In the genomic region with DNA sequence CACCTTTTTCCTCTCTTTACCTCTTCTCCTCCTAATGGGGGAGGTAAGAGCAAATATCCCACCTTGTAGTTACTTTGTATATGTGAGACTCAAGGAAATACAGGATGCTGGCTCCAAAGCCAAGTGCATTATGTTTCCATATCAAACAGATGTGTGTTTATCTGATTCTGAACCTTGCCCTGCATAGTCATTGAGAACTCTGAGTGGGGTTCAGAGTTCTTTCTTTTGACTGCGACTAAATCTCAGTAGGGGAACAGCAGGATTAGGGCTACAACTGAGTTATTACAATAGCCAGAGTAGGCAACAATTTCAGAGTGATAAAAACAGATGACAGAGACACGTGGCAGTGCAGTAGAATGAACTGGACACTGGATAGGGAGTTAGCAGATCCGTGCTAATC, we compare ENCODE assay signal across 28 cellular contexts. TPM values are rescaled to one million over a fixed set of nuclear protein-coding genes. Genes with fewer than 3 reads are reported as not detected.
DNase-seq lines count a peak whose midpoint lies in the region; ATAC-seq, FAIRE-seq and TF ChIP-seq lines count a peak whose summit lies in the region.
"Had no signal": no experiment of that assay in that cellular context is flagged by ENCODE, and none has a peak within 500 bp of the region (broad histone marks: within the 10 kb centered on the region; RNA-seq: fewer than 3 reads in every experiment).

No MANE protein-coding gene starts in this region.

- H3K9me3 ChIP-seq in liver (ENCODE audit: control insufficient read depth in 4 of 4, low read length in 3 of 4): no peaks in the 10 kb centered on the region
- no peaks in the 10 kb centered on the region for H3K9me3 ChIP-seq in HepG2 (ENCODE audit: low read length)
- no peaks in the 10 kb centered on the region for H3K9me3 ChIP-seq in mucosa of descending colon
- no peaks in the 10 kb centered on the region for H3K9me3 ChIP-seq in small intestine (ENCODE audit: control insufficient read depth, low read depth)
- no peaks in the 10 kb centered on the region for H3K9me3 ChIP-seq in mesenchymal stem cell (ENCODE audit: control insufficient read depth, low read length)
- H3K9me3 ChIP-seq: A549; BE2C; BLaER1 treated with 17β-estradiol and CSF1 and Interleukin-3, amounts not matched to agents 10 nM and 100 nM had no signal

- no peak overlapping the region for H3K4me3 ChIP-seq in liver (ENCODE audit: low read depth in 1 of 3, low read length in 3 of 3)
- no peak overlapping the region for H3K4me3 ChIP-seq in HepG2 (replicated peaks in 1 of 3; ENCODE audit: insufficient read depth in 1 of 3, low read depth in 2 of 3, low read length in 3 of 3)
- H3K4me3 ChIP-seq in mucosa of descending colon: no peak overlapping the region
- H3K4me3 ChIP-seq in small intestine (ENCODE audit: low read depth in 1 of 2, low read length in 2 of 2): no peak overlapping the region
- no peak overlapping the region for H3K4me3 ChIP-seq in mesenchymal stem cell (ENCODE audit: insufficient read depth in 1 of 2, low read depth in 1 of 2, low read length in 2 of 2)
- H3K4me3 ChIP-seq: A549; BLaER1 treated with 17β-estradiol and CSF1 and Interleukin-3, amounts not matched to agents 10 nM and 100 nM; GM23338 had no signal

- no peaks in the 10 kb centered on the region for H3K27me3 ChIP-seq in liver (ENCODE audit: control insufficient read depth in 4 of 4, insufficient read depth in 4 of 4, low read length in 3 of 4)
- H3K27me3 ChIP-seq in HepG2 (ENCODE audit: control insufficient read depth in 1 of 2, insufficient read depth in 2 of 2, low read length in 2 of 2): peaks cover 3 to 32% of the 10 kb centered on the region in 2 experiments; a peak in 4 of 5 replicates
- no peaks in the 10 kb centered on the region for H3K27me3 ChIP-seq in small intestine (ENCODE audit: control insufficient read depth in 2 of 2, insufficient read depth in 2 of 2, low read length in 2 of 2)
- peaks cover 49 to 71% of the 10 kb centered on the region in 2 experiments for H3K27me3 ChIP-seq in mesenchymal stem cell (ENCODE audit: control insufficient read depth in 1 of 2, insufficient read depth in 1 of 2, low read length in 2 of 2)
- H3K27me3 ChIP-seq: BLaER1 treated with 17β-estradiol and CSF1 and Interleukin-3, amounts not matched to agents 10 nM and 100 nM had no signal

- TF ChIP-seq CTCF in liver (IDR thresholded peaks at IDR 0.05; ENCODE audit: low read depth, low read length, missing input control): no peak
- TF ChIP-seq CTCF in HepG2 (CRISPR knock-in tag; IDR thresholded peaks at IDR 0.05): no peak
- no peak for TF ChIP-seq CTCF in mucosa of descending colon (IDR thresholded peaks at IDR 0.05)

- no peaks in the 10 kb centered on the region for H3K79me1 ChIP-seq in mesenchymal stem cell (replicated peaks; ENCODE audit: low read length, poor library complexity, severe bottlenecking)

- no peak overlapping the region for H3K18ac ChIP-seq in mesenchymal stem cell (ENCODE audit: low read depth in 1 of 2, low read length in 2 of 2)

- H2AFZ ChIP-seq in HepG2 (ENCODE audit: low read length) (no peak overlapping the region), mesenchymal stem cell (ENCODE audit: low read depth, low read length) (no peak overlapping the region)
- H2AFZ ChIP-seq: GM23338 had no signal

- DNase-seq in HepG2 (ENCODE audit: low spot score) (no peak), left colon (no peak), mucosa of descending colon (no peak), small intestine (peak; percentile 91), mesenchymal stem cell (no peak), DMS79 (lab: John Stamatoyannopoulos, UW) (no peak)
- DNase-seq: 8988T; ACHN; AML-193; BE2C; CD4-positive, alpha-beta T cell; CD8-positive, alpha-beta memory T cell; DMS 273 treated with DMSO at 0.1 percent for 48 hours; DMS79 treated with DMSO at 0.1 percent for 48 hours; GF-D8; H9; HFFc6 had no signal

- no peak for TF ChIP-seq POLR2A in HepG2 (IDR thresholded peaks at IDR 0.05; ENCODE audit: insufficient read depth in 1 of 2, low read depth in 2 of 2, low read length in 2 of 2)

- no peaks in the 10 kb centered on the region for H4K20me1 ChIP-seq in HepG2 (ENCODE audit: insufficient read depth, low read length)
- H4K20me1 ChIP-seq: BLaER1 treated with 17β-estradiol and CSF1 and Interleukin-3, amounts not matched to agents 10 nM and 100 nM had no signal

- POLR2A ChIA-PET in HepG2 (lab: Yijun Ruan, JAX): no interaction called here

- no peak overlapping the region for H2BK15ac ChIP-seq in mesenchymal stem cell (ENCODE audit: low read depth, poor library complexity, severe bottlenecking)

- no peak overlapping the region for H3K4me2 ChIP-seq in HepG2 (ENCODE audit: low read depth, low read length)
- no peak overlapping the region for H3K4me2 ChIP-seq in mesenchymal stem cell (ENCODE audit: low read length, poor library complexity, severe bottlenecking)
- H3K4me2 ChIP-seq: A549; BLaER1 treated with 17β-estradiol and CSF1 and Interleukin-3, amounts not matched to agents 10 nM and 100 nM; GM23338 had no signal

- H3K14ac ChIP-seq in mesenchymal stem cell (ENCODE audit: low read length in 2 of 2): no peak overlapping the region

- 36% methylated on average over 3 of the region's 3 CpGs for WGBS in liver
- 0% methylated on average over 3 of the region's 3 CpGs for WGBS in HepG2 (ENCODE audit: low lambda C conversion rate)
- WGBS in small intestine, 3 donors: 8 to 36% (median 24%) methylated on average over 3 of the region's 3 CpGs
- WGBS in mesenchymal stem cell: 84% methylated on average over 3 of the region's 3 CpGs

- ATAC-seq in HepG2 (no peak), left colon (peak; percentile 86), mucosa of descending colon (peak; percentile 81), GM19397 (IDR thresholded peaks at IDR 0.05; ENCODE audit: unreplicated experiment) (no peak)
- ATAC-seq: A549, GM23338, HCT116 had no signal

- H2BK5ac ChIP-seq in mesenchymal stem cell (ENCODE audit: low read depth, low read length, poor library complexity, severe bottlenecking): no peak overlapping the region

- FAIRE-seq in HepG2 (lab: Jason Lieb, UNC) (no peak), small intestine (lab: Jason Lieb, UNC) (no peak)
- FAIRE-seq: A549, D721Med, GM19239 had no signal

- H3K27ac ChIP-seq in liver (ENCODE audit: low read depth in 1 of 2, low read length in 2 of 2) (no peak overlapping the region), HepG2 (ENCODE audit: extremely low read length, insufficient read depth, low read length) (no peak overlapping the region), small intestine (ENCODE audit: low read depth in 1 of 2, low read length in 1 of 2) (peak overlapping the region in 1 of 2 donors; percentile 38), mesenchymal stem cell (ENCODE audit: low read length, poor library complexity, severe bottlenecking) (no peak overlapping the region)
- H3K27ac ChIP-seq: A549; BLaER1 treated with 17β-estradiol and CSF1 and Interleukin-3, amounts not matched to agents 10 nM and 100 nM had no signal

- intact Hi-C loops in HepG2 (cut with micrococcal nuclease; ENCODE audit: unreplicated experiment) (no loop called here), left colon (cut with DNase I, micrococcal nuclease) (no loop called here), mucosa of descending colon (cut with DNase I, micrococcal nuclease) (no loop called here)

- no TSS peak for BruUV-seq in HepG2 (replicated peaks; lab: Mats Ljungman, UMichigan)

- H3K9ac ChIP-seq in liver (ENCODE audit: low read depth in 1 of 2, low read length in 2 of 2) (no peak overlapping the region), HepG2 (ENCODE audit: insufficient read depth, low read depth, low read length) (no peak overlapping the region), mesenchymal stem cell (ENCODE audit: low read length) (no peak overlapping the region)
- H3K9ac ChIP-seq: BLaER1 treated with 17β-estradiol and CSF1 and Interleukin-3, amounts not matched to agents 10 nM and 100 nM had no signal

- H3K23ac ChIP-seq in mesenchymal stem cell (ENCODE audit: low read length in 2 of 2): no peak overlapping the region

- no peak overlapping the region for H4K91ac ChIP-seq in mesenchymal stem cell (ENCODE audit: low read length)

- H3K4me1 ChIP-seq in liver (ENCODE audit: control insufficient read depth in 4 of 4, insufficient read depth in 4 of 4, low read length in 3 of 4): no peaks in the 10 kb centered on the region
- peaks cover 8% of the 10 kb centered on the region for H3K4me1 ChIP-seq in HepG2 (ENCODE audit: insufficient read depth, low read length)
- H3K4me1 ChIP-seq in mucosa of descending colon (ENCODE audit: low read depth): no peaks in the 10 kb centered on the region
- H3K4me1 ChIP-seq in small intestine (ENCODE audit: control insufficient read depth in 2 of 2, insufficient read depth in 1 of 2, low read depth in 1 of 2, low read length in 1 of 2): peaks cover 1 to 5% of the 10 kb centered on the region in 2 donors
- H3K4me1 ChIP-seq in mesenchymal stem cell (ENCODE audit: control insufficient read depth, insufficient read depth, low read depth, low read length): no peaks in the 10 kb centered on the region
- H3K4me1 ChIP-seq: A549 had no signal

- H3K79me2 ChIP-seq in HepG2 (ENCODE audit: insufficient read depth, low read length): no peaks in the 10 kb centered on the region

- no peak overlapping the region for H2AK5ac ChIP-seq in mesenchymal stem cell (ENCODE audit: low read length, severe bottlenecking)

- H2BK120ac ChIP-seq in mesenchymal stem cell (ENCODE audit: low read depth, low read length): no peak overlapping the region

- H4K8ac ChIP-seq in mesenchymal stem cell (ENCODE audit: low read length): no peak overlapping the region

- no peaks in the 10 kb centered on the region for H3K36me3 ChIP-seq in liver (ENCODE audit: control insufficient read depth in 4 of 4, insufficient read depth in 3 of 4, low read depth in 1 of 4, low read length in 3 of 4)
- no peaks in the 10 kb centered on the region for H3K36me3 ChIP-seq in HepG2 (replicated peaks in 1 of 2; ENCODE audit: control insufficient read depth in 1 of 2, insufficient read depth in 2 of 2, low read length in 2 of 2)
- no peaks in the 10 kb centered on the region for H3K36me3 ChIP-seq in mucosa of descending colon (ENCODE audit: low read depth)
- no peaks in the 10 kb centered on the region for H3K36me3 ChIP-seq in small intestine (ENCODE audit: control insufficient read depth in 2 of 2, insufficient read depth in 2 of 2, low read length in 2 of 2)
- H3K36me3 ChIP-seq in mesenchymal stem cell (ENCODE audit: control insufficient read depth in 1 of 2, insufficient read depth in 2 of 2, low read depth in 1 of 2, low read length in 2 of 2): no peaks in the 10 kb centered on the region
- H3K36me3 ChIP-seq: BE2C; BLaER1 treated with 17β-estradiol and CSF1 and Interleukin-3, amounts not matched to agents 10 nM and 100 nM had no signal

- TF ChIP-seq RAD21 in liver (IDR thresholded peaks at IDR 0.05): no peak
- no peak for TF ChIP-seq RAD21 in HepG2 (CRISPR knock-in tag; IDR thresholded peaks at IDR 0.05)

- H3K4ac ChIP-seq in mesenchymal stem cell (ENCODE audit: low read depth in 1 of 2, low read length in 2 of 2): no peak overlapping the region

- no peak overlapping the region for H2BK12ac ChIP-seq in mesenchymal stem cell (ENCODE audit: low read length in 2 of 2)

- CTCF ChIA-PET in HepG2 (lab: Yijun Ruan, JAX; ENCODE audit: low intra/inter-chr PET ratio, low total read pairs): no interaction called here

- no peak for TF ChIP-seq EP300 in HepG2 (IDR thresholded peaks at IDR 0.05; ENCODE audit: low read depth in 2 of 2, low read length in 2 of 2)
- no peak for TF ChIP-seq EP300 in HepG2 (CRISPR knock-in tag; IDR thresholded peaks at IDR 0.05; ENCODE audit: borderline replicate concordance)

- in situ Hi-C loops in HepG2 (cut with HindIII; ENCODE audit: extremely low pct_ligation_motif_present, low pct_unique_long_range_greater_than_20kb): no loop called here

RNA-seq across cellular contexts. Expression of a gene that starts 34.2 kb away (rescaled TPM):
- total RNA-seq in liver: 1 to 10 TPM in 1 of 2 donors, under 1 TPM in 1; 0.50 to 1.2 TPM
- under 1 TPM; 0.31 to 0.86 TPM for polyA plus RNA-seq in liver
- total RNA-seq in HepG2 (2016; rRNA removed; fragmentation: Illumina TruSeq; extraction: Trizol): 4.1 and 6.1 TPM in 2 replicates
- total RNA-seq in HepG2 (2016; cell fraction: cytosol; rRNA removed; fragmentation: Illumina TruSeq; extraction: Trizol; ENCODE audit: low read depth): 9.6 and 10.5 TPM in 2 replicates
- total RNA-seq in HepG2 (2016; cell fraction: insoluble cytoplasmic fraction; rRNA removed; fragmentation: Illumina TruSeq; extraction: Trizol): 3.9 and 5.8 TPM in 2 replicates
- total RNA-seq in HepG2 (2016; cell fraction: membrane; rRNA removed; fragmentation: Illumina TruSeq; extraction: Trizol): 9.2 and 11.6 TPM in 2 replicates
- 5.6 and 5.9 TPM in 2 replicates for total RNA-seq in HepG2 (2016; cell fraction: nucleus; rRNA removed; fragmentation: Illumina TruSeq; extraction: Trizol)
- polyA plus RNA-seq in HepG2 (2011; rRNA removed): 7.2 and 7.6 TPM in 2 replicates
- 5.8 and 7.1 TPM in 2 replicates for polyA plus RNA-seq in HepG2 (2011; cell fraction: cytosol; rRNA removed)
- 10.9 and 15.5 TPM in 2 replicates for polyA plus RNA-seq in HepG2 (2011; cell fraction: nucleus; rRNA removed)
- 3.8 and 5.5 TPM in 2 replicates for polyA plus RNA-seq in HepG2 (2012)
- polyA plus RNA-seq in HepG2 (2016; cell fraction: cytosol; fragmentation: Illumina TruSeq; extraction: Trizol; ENCODE audit: low read depth): 12.4 and 13.2 TPM in 2 replicates
- 3.1 and 3.6 TPM in 2 replicates for polyA plus RNA-seq in HepG2 (2016; cell fraction: insoluble cytoplasmic fraction; fragmentation: Illumina TruSeq; extraction: Trizol; ENCODE audit: low read depth)
- 8.8 and 10.0 TPM in 2 replicates for polyA plus RNA-seq in HepG2 (2016; cell fraction: membrane; fragmentation: Illumina TruSeq; extraction: Trizol; ENCODE audit: low read depth)
- polyA plus RNA-seq in HepG2 (2016; cell fraction: nucleus; fragmentation: Illumina TruSeq; extraction: Trizol; ENCODE audit: insufficient read depth, low read depth): 10.3 and 11.4 TPM in 2 replicates
- 9.7 and 11.0 TPM in 2 replicates for polyA minus RNA-seq in HepG2 (2011; rRNA and poly(A)+ RNA removed; ENCODE audit: low replicate concordance)
- polyA minus RNA-seq in HepG2 (2011; cell fraction: cytosol; rRNA and poly(A)+ RNA removed): 2.6 and 3.7 TPM in 2 replicates
- polyA minus RNA-seq in HepG2 (2011; cell fraction: nucleus; rRNA and poly(A)+ RNA removed): 4.5 and 8.3 TPM in 2 replicates
- 1 to 10 TPM in 1 of 2 donors, under 1 TPM in 1; 0.49 to 1.1 TPM for total RNA-seq in left colon
- total RNA-seq in mucosa of descending colon: 1 to 10 TPM in 1 of 3 donors, under 1 TPM in 2; 0.46 to 3.8 (median 0.51) TPM
- 1 to 10 TPM in 1 of 3 donors, under 1 TPM in 1, not detected in 1; 0.54 to 1.7 TPM for polyA plus RNA-seq in small intestine
- polyA plus RNA-seq in mesenchymal stem cell (2013, experiment 1 of 2): 8.5 TPM
- polyA plus RNA-seq in mesenchymal stem cell (2013, experiment 2 of 2): 7.9 TPM
- total RNA-seq: CD4-positive, alpha-beta T cell had no signal
- polyA plus RNA-seq: CD14-positive monocyte had no signal

RNA-seq across cellular contexts. Expression of a gene that starts 45.3 kb away (rescaled TPM):
- 100 to 1,000 TPM in 1 of 2 donors, 10 to 100 TPM in 1; 78.6 to 169 TPM for total RNA-seq in liver
- 10 to 100 TPM; 28.0 to 29.2 TPM for polyA plus RNA-seq in liver
- total RNA-seq in HepG2 (2016; rRNA removed; fragmentation: Illumina TruSeq; extraction: Trizol): 54.4 and 72.2 TPM in 2 replicates
- 23.8 and 24.8 TPM in 2 replicates for total RNA-seq in HepG2 (2016; cell fraction: cytosol; rRNA removed; fragmentation: Illumina TruSeq; extraction: Trizol; ENCODE audit: low read depth)
- 51.9 and 66.9 TPM in 2 replicates for total RNA-seq in HepG2 (2016; cell fraction: insoluble cytoplasmic fraction; rRNA removed; fragmentation: Illumina TruSeq; extraction: Trizol)
- total RNA-seq in HepG2 (2016; cell fraction: membrane; rRNA removed; fragmentation: Illumina TruSeq; extraction: Trizol): 27.8 and 29.0 TPM in 2 replicates
- 65.7 and 68.9 TPM in 2 replicates for total RNA-seq in HepG2 (2016; cell fraction: nucleus; rRNA removed; fragmentation: Illumina TruSeq; extraction: Trizol)
- polyA plus RNA-seq in HepG2 (2011; rRNA removed): 16.2 and 17.9 TPM in 2 replicates
- polyA plus RNA-seq in HepG2 (2011; cell fraction: cytosol; rRNA removed): 10.1 and 15.9 TPM in 2 replicates
- polyA plus RNA-seq in HepG2 (2011; cell fraction: nucleus; rRNA removed): 18.6 and 22.0 TPM in 2 replicates
- polyA plus RNA-seq in HepG2 (2012): 30.2 and 31.4 TPM in 2 replicates
- 0.95 and 1.2 TPM in 2 replicates for polyA plus RNA-seq in HepG2 (2016; cell fraction: cytosol; fragmentation: Illumina TruSeq; extraction: Trizol; ENCODE audit: low read depth)
- polyA plus RNA-seq in HepG2 (2016; cell fraction: insoluble cytoplasmic fraction; fragmentation: Illumina TruSeq; extraction: Trizol; ENCODE audit: low read depth): 35.8 and 36.1 TPM in 2 replicates
- 5.1 and 6.3 TPM in 2 replicates for polyA plus RNA-seq in HepG2 (2016; cell fraction: membrane; fragmentation: Illumina TruSeq; extraction: Trizol; ENCODE audit: low read depth)
- polyA plus RNA-seq in HepG2 (2016; cell fraction: nucleus; fragmentation: Illumina TruSeq; extraction: Trizol; ENCODE audit: insufficient read depth, low read depth): 31.1 and 33.7 TPM in 2 replicates
- 46.5 and 46.8 TPM in 2 replicates for polyA minus RNA-seq in HepG2 (2011; rRNA and poly(A)+ RNA removed; ENCODE audit: low replicate concordance)
- 52.1 and 66.1 TPM in 2 replicates for polyA minus RNA-seq in HepG2 (2011; cell fraction: cytosol; rRNA and poly(A)+ RNA removed)
- polyA minus RNA-seq in HepG2 (2011; cell fraction: nucleus; rRNA and poly(A)+ RNA removed): 151 and 164 TPM in 2 replicates
- 100 to 1,000 TPM in 1 of 2 donors, 10 to 100 TPM in 1; 99.1 to 107 TPM for total RNA-seq in left colon
- 100 to 1,000 TPM in 2 of 3 donors, 10 to 100 TPM in 1; 88.2 to 119 (median 114) TPM for total RNA-seq in mucosa of descending colon
- 10 to 100 TPM; 15.1 to 22.3 (median 22.1) TPM for polyA plus RNA-seq in small intestine
- 45.2 TPM for polyA plus RNA-seq in mesenchymal stem cell (2013, experiment 1 of 2)
- 44.4 TPM for polyA plus RNA-seq in mesenchymal stem cell (2013, experiment 2 of 2)

RNA-seq across cellular contexts. Expression of a gene that starts 51.0 kb away (rescaled TPM):
- total RNA-seq in liver (not detected), HepG2 (2016; rRNA removed; fragmentation: Illumina TruSeq; extraction: Trizol) (not detected in 2 replicates), left colon (1 to 10 TPM; 1.9 to 2.0 TPM), mucosa of descending colon (1 to 10 TPM; 1.1 to 3.0 (median 2.2) TPM)
- polyA plus RNA-seq in liver (not detected), HepG2 (2011; rRNA removed) (not detected in 2 replicates), small intestine (1 to 10 TPM; 1.4 to 1.6 (median 1.4) TPM)
- not detected in 2 replicates for total RNA-seq in HepG2 (2016; cell fraction: cytosol; rRNA removed; fragmentation: Illumina TruSeq; extraction: Trizol; ENCODE audit: low read depth)
- not detected in 2 replicates for total RNA-seq in HepG2 (2016; cell fraction: insoluble cytoplasmic fraction; rRNA removed; fragmentation: Illumina TruSeq; extraction: Trizol)
- not detected in 2 replicates for total RNA-seq in HepG2 (2016; cell fraction: membrane; rRNA removed; fragmentation: Illumina TruSeq; extraction: Trizol)
- not detected in 2 replicates for total RNA-seq in HepG2 (2016; cell fraction: nucleus; rRNA removed; fragmentation: Illumina TruSeq; extraction: Trizol)
- polyA plus RNA-seq in HepG2 (2011; cell fraction: cytosol; rRNA removed): not detected in 2 replicates
- not detected in 2 replicates for polyA plus RNA-seq in HepG2 (2011; cell fraction: nucleus; rRNA removed)
- not detected in 2 replicates for polyA plus RNA-seq in HepG2 (2012)
- not detected in 2 replicates for polyA plus RNA-seq in HepG2 (2016; cell fraction: cytosol; fragmentation: Illumina TruSeq; extraction: Trizol; ENCODE audit: low read depth)
- polyA plus RNA-seq in HepG2 (2016; cell fraction: insoluble cytoplasmic fraction; fragmentation: Illumina TruSeq; extraction: Trizol; ENCODE audit: low read depth): not detected in 2 replicates
- not detected in 2 replicates for polyA plus RNA-seq in HepG2 (2016; cell fraction: membrane; fragmentation: Illumina TruSeq; extraction: Trizol; ENCODE audit: low read depth)
- polyA plus RNA-seq in HepG2 (2016; cell fraction: nucleus; fragmentation: Illumina TruSeq; extraction: Trizol; ENCODE audit: insufficient read depth, low read depth): not detected in 2 replicates
- polyA minus RNA-seq in HepG2 (2011; rRNA and poly(A)+ RNA removed; ENCODE audit: low replicate concordance): 0.30 TPM in 1 of 2 replicates, not detected in the other
- not detected in 2 replicates for polyA minus RNA-seq in HepG2 (2011; cell fraction: cytosol; rRNA and poly(A)+ RNA removed)
- not detected in 2 replicates for polyA minus RNA-seq in HepG2 (2011; cell fraction: nucleus; rRNA and poly(A)+ RNA removed)
- 0.04 TPM for polyA plus RNA-seq in mesenchymal stem cell (2013, experiment 1 of 2)
- 0.04 TPM for polyA plus RNA-seq in mesenchymal stem cell (2013, experiment 2 of 2)
- total RNA-seq: CD4-positive, alpha-beta T cell; CD8-positive, alpha-beta memory T cell; Daoy; G401; HFFc6 had no signal
- polyA plus RNA-seq: A549; CD8-positive, alpha-beta memory T cell had no signal

Comparison
In these comparisons a context has a peak if more than half of its experiments do, and no peak if none do; other contexts are left out.
1. ATAC-seq: peak in left colon (single experiment) and mucosa of descending colon (single experiment); none in HepG2 (single experiment) and GM19397 (single experiment).